In genomic region chr12:50706606-50707005, GRCh38 we compare ENCODE assay signal across 15 cellular contexts. TPM values are rescaled to one million over a fixed set of nuclear protein-coding genes. Genes with fewer than 3 reads are reported as not detected.
DNase-seq lines count a peak whose midpoint lies in the region; TF ChIP-seq lines count a peak whose summit lies in the region.
"Had no signal": no experiment of that assay in that cellular context is flagged by ENCODE, and none has a peak within 500 bp of the region (broad histone marks: within the 10 kb centered on the region; RNA-seq: fewer than 3 reads in every experiment).

No MANE protein-coding gene starts in this region.

- H3K4me1 Mint-ChIP-seq in activated T-cell treated with anti-CD3 and anti-CD28 coated beads, Interleukin-2, amount 50 U/mL, for 24 hours (ENCODE audit: low read depth), result no peaks in the 10 kb centered on the region
- peaks cover 14% of the 10 kb centered on the region for H3K4me1 Mint-ChIP-seq in nephron
- H3K4me1 Mint-ChIP-seq in HFFc6 (ENCODE audit: low read depth), result peaks cover 6% of the 10 kb centered on the region; the same call in 1 of the 2 replicates
- H3K4me1 Mint-ChIP-seq: B cell; CD4-positive, alpha-beta memory T cell had no signal

- peaks cover 82% of the 10 kb centered on the region for H3K36me3 Mint-ChIP-seq in activated T-cell treated with anti-CD3 and anti-CD28 coated beads, Interleukin-2, amount 50 U/mL, for 24 hours (ENCODE audit: low read depth)
- H3K36me3 Mint-ChIP-seq in nephron (ENCODE audit: low read depth), result peaks cover 60% of the 10 kb centered on the region
- peaks cover 24% of the 10 kb centered on the region for H3K36me3 Mint-ChIP-seq in HFFc6 (ENCODE audit: low read depth)

- H3K27me3 Mint-ChIP-seq in activated T-cell treated with anti-CD3 and anti-CD28 coated beads, Interleukin-2, amount 50 U/mL, for 24 hours, result no peaks in the 10 kb centered on the region
- no peaks in the 10 kb centered on the region for H3K27me3 Mint-ChIP-seq in nephron (ENCODE audit: low read depth)
- H3K27me3 Mint-ChIP-seq in HFFc6 (ENCODE audit: insufficient read depth), result no peaks in the 10 kb centered on the region
- H3K27me3 Mint-ChIP-seq: B cell; CD4-positive, alpha-beta memory T cell had no signal

- H3K4me3 ChIP-seq in SK-N-MC (no peak overlapping the region), dorsolateral prefrontal cortex (no peak overlapping the region)
- H3K4me3 ChIP-seq: GM12878, GM23248 had no signal

- no peak overlapping the region for H3K4me3 Mint-ChIP-seq in activated T-cell treated with anti-CD3 and anti-CD28 coated beads, Interleukin-2, amount 50 U/mL, for 24 hours
- H3K4me3 Mint-ChIP-seq in nephron (no peak overlapping the region), HFFc6 (no peak overlapping the region)
- H3K4me3 Mint-ChIP-seq: B cell; CD4-positive, alpha-beta memory T cell had no signal

- intact Hi-C loops in dorsolateral prefrontal cortex (cut with DNase I), result no loop called here

- no peak overlapping the region for H3K9ac ChIP-seq in SK-N-MC (ENCODE audit: insufficient read length)
- H3K9ac ChIP-seq: GM23248 had no signal

- H3K27ac ChIP-seq in SK-N-MC, result peak overlapping the region; percentile 83
- H3K27ac ChIP-seq in dorsolateral prefrontal cortex, result peak overlapping the region in 40 of 59 donors; percentile 2 to 76 (median 42)
- H3K27ac ChIP-seq: C4-2B, GM23248 had no signal

- no peaks in the 10 kb centered on the region for H3K9me3 ChIP-seq in SK-N-MC (ENCODE audit: low read depth, low read length)

- peak overlapping the region; percentile 5 for H3K27ac Mint-ChIP-seq in activated T-cell treated with anti-CD3 and anti-CD28 coated beads, Interleukin-2, amount 50 U/mL, for 24 hours
- peak overlapping the region in 2 of 3 experiments; percentile 15 to 53 for H3K27ac Mint-ChIP-seq in nephron
- no peak overlapping the region for H3K27ac Mint-ChIP-seq in HFFc6
- H3K27ac Mint-ChIP-seq: B cell had no signal

- peaks cover 13% of the 10 kb centered on the region for H3K36me3 ChIP-seq in SK-N-MC (ENCODE audit: insufficient read depth, low read length)

- no peak for DNase-seq in activated T-cell treated with anti-CD3 and anti-CD28 coated beads, Interleukin-2, amount 50 U/mL, for 24 hours
- no peak for DNase-seq in activated T-cell treated with anti-CD3 and anti-CD28 coated beads, Interleukin-2, amount 50 U/mL, for 1 hour
- DNase-seq in SK-N-MC (ENCODE audit: low read depth, low spot score), result no peak
- DNase-seq in dorsolateral prefrontal cortex, result no peak
- no peak for DNase-seq in C1 segment of cervical spinal cord (lab: John Stamatoyannopoulos, UW)
- no peak for DNase-seq in HFFc6
- DNase-seq: 8988T; ACHN; CD4-positive, alpha-beta memory T cell; DMS79; GM23248 had no signal

- TF ChIP-seq CTCF in dorsolateral prefrontal cortex (IDR thresholded peaks at IDR 0.05 in 54 of 56, conservative IDR thresholded peaks at IDR 0.05 in 2 of 56; ENCODE audit: low read depth in 1 of 56, partially characterized antibody in 56 of 56) (no peak), nephron (IDR thresholded peaks at IDR 0.05; ENCODE audit: unreplicated experiment in 3 of 3) (no peak), HFFc6 (IDR thresholded peaks at IDR 0.05) (no peak)

- no peaks in the 10 kb centered on the region for H3K27me3 ChIP-seq in dorsolateral prefrontal cortex

- H3K9me3 Mint-ChIP-seq in activated T-cell treated with anti-CD3 and anti-CD28 coated beads, Interleukin-2, amount 50 U/mL, for 24 hours, result no peaks in the 10 kb centered on the region
- no peaks in the 10 kb centered on the region for H3K9me3 Mint-ChIP-seq in nephron
- H3K9me3 Mint-ChIP-seq in HFFc6, result no peaks in the 10 kb centered on the region
- H3K9me3 Mint-ChIP-seq: CD4-positive, alpha-beta memory T cell had no signal

RNA-seq across cellular contexts. Expression of gene ATF1, which starts 57.3 kb away (rescaled TPM):
- 10 to 100 TPM; 11.9 to 34.8 (median 20.5) TPM for total RNA-seq in dorsolateral prefrontal cortex
- 10 to 100 TPM; 33.6 to 37.7 (median 34.4) TPM for total RNA-seq in HFFc6 (2021; fragmentation: NEBNext Ultra II Directional; extraction: Animal tissue kit (Norgen Biotek cat#: 25700))
